Comparison of ENCODE assay signal across 8 cellular contexts in genomic region chr1:77680173-77680572, GRCh38. TPM values are rescaled to one million over a fixed set of nuclear protein-coding genes. Genes with fewer than 3 reads are reported as not detected.
DNase-seq lines count a peak whose midpoint lies in the region; TF ChIP-seq lines count a peak whose summit lies in the region.
"Had no signal": no experiment of that assay in that cellular context is flagged by ENCODE, and none has a peak within 500 bp of the region (broad histone marks: within the 10 kb centered on the region; RNA-seq: fewer than 3 reads in every experiment).

No MANE protein-coding gene starts in this region.

- H3K27ac ChIP-seq in HEK293 (ENCODE audit: extremely low read depth, low read depth, low read length) (no peak overlapping the region), neural cell (ENCODE audit: low read length) (no peak overlapping the region), MM.1S (ENCODE audit: low read length) (no peak overlapping the region)

- H4K20me1 ChIP-seq in neural cell (ENCODE audit: insufficient read depth) (no peaks in the 10 kb centered on the region), MM.1S (ENCODE audit: insufficient read depth, low read length) (peaks cover 37% of the 10 kb centered on the region)

- DNase-seq in Caco-2: no peak
- DNase-seq in activated T-helper 2 cell treated with anti-CD3 and anti-CD28 coated beads, Interferon-gamma antibody, Interleukin-2, Interleukin-4, amounts not matched to agents 10 μg/mL and 5 μg/mL and 100 μg/mL, durations not matched to agents 14 hours and 24 hours and 36 hours (ENCODE audit: low spot score): no peak
- DNase-seq in progenitor cell of endocrine pancreas (ENCODE audit: low spot score, unreplicated experiment): no peak
- DNase-seq in MM.1S: no peak
- no peak for DNase-seq in T-helper 1 cell
- DNase-seq: naive B cell had no signal

- H3K9ac ChIP-seq in neural cell (ENCODE audit: low read length): no peak overlapping the region
- H3K9ac ChIP-seq in MM.1S (ENCODE audit: low read length): no peak overlapping the region

- CTCF ChIA-PET in Caco-2 (lab: Charles Lee): no interaction called here
- CTCF ChIA-PET in HEK293 (lab: Yijun Ruan, JAX): interaction anchor here (0.6 to 0.7 kb wide), 2 partner anchors 69 to 146 kb away, joined by 3 read pairs; no protein-coding TSS in a partner anchor

- H3K27ac Mint-ChIP-seq in Caco-2 (ENCODE audit: unreplicated experiment): no peak overlapping the region
- no peak overlapping the region for H3K27ac Mint-ChIP-seq in activated T-helper 2 cell treated with anti-CD3 and anti-CD28 coated beads, Interferon-gamma antibody, Interleukin-2, Interleukin-4, amounts not matched to agents 10 μg/mL and 5 μg/mL and 100 μg/mL, durations not matched to agents 14 hours and 24 hours and 36 hours
- H3K27ac Mint-ChIP-seq in progenitor cell of endocrine pancreas: no peak overlapping the region

- no peaks in the 10 kb centered on the region for H3K27me3 ChIP-seq in Caco-2 (replicated peaks; ENCODE audit: control insufficient read depth, insufficient read depth, low read length)
- no peaks in the 10 kb centered on the region for H3K27me3 ChIP-seq in neural cell (ENCODE audit: insufficient read depth, low read depth, low read length)
- no peaks in the 10 kb centered on the region for H3K27me3 ChIP-seq in MM.1S (replicated peaks; ENCODE audit: insufficient read depth, low read length)

- H3K79me2 ChIP-seq in neural cell (replicated peaks; ENCODE audit: insufficient read depth, low read length) (peaks cover 66% of the 10 kb centered on the region), MM.1S (ENCODE audit: low read length) (peaks cover 75% of the 10 kb centered on the region)

- H2AFZ ChIP-seq in neural cell (ENCODE audit: low read depth, low read length): no peak overlapping the region
- H2AFZ ChIP-seq in MM.1S (ENCODE audit: low read length): no peak overlapping the region

- no peak overlapping the region for H3K4me2 ChIP-seq in neural cell (ENCODE audit: low read length)
- no peak overlapping the region for H3K4me2 ChIP-seq in MM.1S (ENCODE audit: low read depth, low read length)

- H3K9me3 ChIP-seq in Caco-2 (no peaks in the 10 kb centered on the region), HEK293 (ENCODE audit: control insufficient read depth, insufficient read depth, low read depth, low read length) (no peaks in the 10 kb centered on the region), neural cell (ENCODE audit: low read length) (no peaks in the 10 kb centered on the region), MM.1S (replicated peaks; ENCODE audit: insufficient read depth, low read length) (no peaks in the 10 kb centered on the region)

- H3K27me3 Mint-ChIP-seq in Caco-2 (ENCODE audit: insufficient read depth, unreplicated experiment) (no peaks in the 10 kb centered on the region), progenitor cell of endocrine pancreas (no peaks in the 10 kb centered on the region)
- H3K27me3 Mint-ChIP-seq in activated T-helper 2 cell treated with anti-CD3 and anti-CD28 coated beads, Interferon-gamma antibody, Interleukin-2, Interleukin-4, amounts not matched to agents 10 μg/mL and 5 μg/mL and 100 μg/mL, durations not matched to agents 14 hours and 24 hours and 36 hours (ENCODE audit: low read depth): no peaks in the 10 kb centered on the region
- H3K27me3 Mint-ChIP-seq: naive B cell had no signal

- POLR2A ChIA-PET in Caco-2 (lab: Charles Lee): no interaction called here
- POLR2A ChIA-PET in HEK293 (lab: Yijun Ruan, JAX): no interaction called here

- H3K36me3 ChIP-seq in Caco-2 (ENCODE audit: control insufficient read depth, insufficient read depth, low read length) (no peaks in the 10 kb centered on the region), HEK293 (ENCODE audit: control insufficient read depth in 2 of 2, insufficient read depth in 1 of 2, low read length in 2 of 2) (no peaks in the 10 kb centered on the region), neural cell (ENCODE audit: insufficient read depth, low read length) (no peaks in the 10 kb centered on the region), MM.1S (replicated peaks; ENCODE audit: insufficient read depth, low read length) (no peaks in the 10 kb centered on the region)

- peaks cover 21% of the 10 kb centered on the region for H3K36me3 Mint-ChIP-seq in Caco-2 (ENCODE audit: insufficient read depth, unreplicated experiment)
- H3K36me3 Mint-ChIP-seq in activated T-helper 2 cell treated with anti-CD3 and anti-CD28 coated beads, Interferon-gamma antibody, Interleukin-2, Interleukin-4, amounts not matched to agents 10 μg/mL and 5 μg/mL and 100 μg/mL, durations not matched to agents 14 hours and 24 hours and 36 hours (ENCODE audit: low read depth): peaks cover 25% of the 10 kb centered on the region
- H3K36me3 Mint-ChIP-seq in progenitor cell of endocrine pancreas (ENCODE audit: insufficient read depth): no peaks in the 10 kb centered on the region

- no peaks in the 10 kb centered on the region for H3K9me2 ChIP-seq in neural cell (ENCODE audit: insufficient read depth, low read length)
- H3K9me2 ChIP-seq in MM.1S (replicated peaks; ENCODE audit: insufficient read depth, low read length): no peaks in the 10 kb centered on the region

- H3K4me3 Mint-ChIP-seq in Caco-2 (ENCODE audit: unreplicated experiment) (peak overlapping the region; percentile 27), progenitor cell of endocrine pancreas (ENCODE audit: low read depth) (no peak overlapping the region)
- peak overlapping the region; percentile 14 for H3K4me3 Mint-ChIP-seq in activated T-helper 2 cell treated with anti-CD3 and anti-CD28 coated beads, Interferon-gamma antibody, Interleukin-2, Interleukin-4, amounts not matched to agents 10 μg/mL and 5 μg/mL and 100 μg/mL, durations not matched to agents 14 hours and 24 hours and 36 hours (ENCODE audit: low read depth)

- H3K9me3 Mint-ChIP-seq in Caco-2 (ENCODE audit: unreplicated experiment) (no peaks in the 10 kb centered on the region), progenitor cell of endocrine pancreas (ENCODE audit: low read depth) (no peaks in the 10 kb centered on the region)
- H3K9me3 Mint-ChIP-seq in activated T-helper 2 cell treated with anti-CD3 and anti-CD28 coated beads, Interferon-gamma antibody, Interleukin-2, Interleukin-4, amounts not matched to agents 10 μg/mL and 5 μg/mL and 100 μg/mL, durations not matched to agents 14 hours and 24 hours and 36 hours: no peaks in the 10 kb centered on the region

- H3K4me3 ChIP-seq in Caco-2 (ENCODE audit: low read depth, low read length) (no peak overlapping the region), HEK293 (ENCODE audit: low read depth, low read length) (no peak overlapping the region), neural cell (ENCODE audit: low read length) (peak overlapping the region; percentile 19), MM.1S (ENCODE audit: low read length) (no peak overlapping the region)

- peaks cover 31% of the 10 kb centered on the region for H3K4me1 ChIP-seq in Caco-2
- H3K4me1 ChIP-seq in HEK293 (ENCODE audit: control insufficient read depth, insufficient read depth, low read length): peaks cover 21% of the 10 kb centered on the region
- peaks cover 13% of the 10 kb centered on the region; the same call in 1 of the 2 replicates for H3K4me1 ChIP-seq in MM.1S (ENCODE audit: low read length)

- H3K4me1 Mint-ChIP-seq in Caco-2 (ENCODE audit: low read depth, unreplicated experiment) (peaks cover 14% of the 10 kb centered on the region), progenitor cell of endocrine pancreas (ENCODE audit: low read depth) (peaks cover 29% of the 10 kb centered on the region)
- H3K4me1 Mint-ChIP-seq in activated T-helper 2 cell treated with anti-CD3 and anti-CD28 coated beads, Interferon-gamma antibody, Interleukin-2, Interleukin-4, amounts not matched to agents 10 μg/mL and 5 μg/mL and 100 μg/mL, durations not matched to agents 14 hours and 24 hours and 36 hours (ENCODE audit: low read depth): peaks cover 27% of the 10 kb centered on the region

- BruUV-seq in Caco-2 (replicated peaks; lab: Mats Ljungman, UMichigan): no TSS peak

- intact Hi-C loops in Caco-2 (cut with micrococcal nuclease; ENCODE audit: unreplicated experiment): loop anchor here (10.0 kb wide), 2 partner anchors 105 to 225 kb away; no protein-coding TSS in a partner anchor
- intact Hi-C loops in activated T-helper 2 cell treated with anti-CD3 and anti-CD28 coated beads, Interferon-gamma antibody, Interleukin-2, Interleukin-4, amounts not matched to agents 10 μg/mL and 5 μg/mL and 100 μg/mL, durations not matched to agents 14 hours and 24 hours and 36 hours (cut with micrococcal nuclease): loop anchor here (5.0 kb wide), 3 partner anchors 43 to 432 kb away; no protein-coding TSS in a partner anchor

- no peak for TF ChIP-seq RAD21 in neural cell (conservative IDR thresholded peaks at IDR 0.05)

- TF ChIP-seq EP300 in neural cell (conservative IDR thresholded peaks at IDR 0.05; ENCODE audit: poor library complexity, severe bottlenecking): no peak

- TF ChIP-seq CTCF in Caco-2 (IDR thresholded peaks at IDR 0.05; ENCODE audit: insufficient read depth in 1 of 2, low read depth in 1 of 2, low read length in 1 of 2, severe bottlenecking in 1 of 2, unreplicated experiment in 1 of 2) (no peak), HEK293 (tag by site-specific recombination; IDR thresholded peaks at IDR 0.05) (no peak), neural cell (IDR thresholded peaks at IDR 0.05; ENCODE audit: poor library complexity, severe bottlenecking) (no peak), progenitor cell of endocrine pancreas (IDR thresholded peaks at IDR 0.05; ENCODE audit: unreplicated experiment) (no peak), MM.1S (IDR thresholded peaks at IDR 0.05; ENCODE audit: low read length) (no peak)

- H3F3A ChIP-seq in neural cell (ENCODE audit: insufficient read depth, low read length, poor library complexity, severe bottlenecking) (no peaks in the 10 kb centered on the region), MM.1S (ENCODE audit: insufficient read depth, low read length) (peaks cover 22% of the 10 kb centered on the region)

TF ChIP-seq in neural cell, 6 proteins besides CTCF, POLR2A, EP300 and RAD21:
- TF ChIP-seq EZH2 (IDR thresholded peaks at IDR 0.05; ENCODE audit: borderline replicate concordance, insufficient read depth, low read length, poor library complexity, severe bottlenecking) (no peak), MXI1 (conservative IDR thresholded peaks at IDR 0.05; ENCODE audit: poor library complexity, severe bottlenecking) (no peak), SMC3 (conservative IDR thresholded peaks at IDR 0.05; ENCODE audit: poor library complexity) (no peak)
TF ChIP-seq in neural cell: peak in this region for 0.

RNA-seq across cellular contexts. Expression of gene ZZZ3, which starts 2.3 kb away (rescaled TPM):
- 25.4 and 32.0 TPM in 2 replicates for total RNA-seq in Caco-2 (2022)
- 39.5 and 39.7 TPM in 2 replicates for total RNA-seq in activated T-helper 2 cell treated with anti-CD3 and anti-CD28 coated beads, Interferon-gamma antibody, Interleukin-2, Interleukin-4, amounts not matched to agents 10 μg/mL and 5 μg/mL and 100 μg/mL, durations not matched to agents 14 hours and 24 hours and 36 hours
- polyA plus RNA-seq in neural cell: 43.7 and 48.5 TPM in 2 replicates
- polyA minus RNA-seq in neural cell: 149 and 169 TPM in 2 replicates
- 59.3 and 62.3 TPM in 2 replicates for total RNA-seq in progenitor cell of endocrine pancreas
